1 cellular context compared by ENCODE assay signal in genomic region chr17:68029512-68030215, GRCh38.
TF ChIP-seq lines count a peak whose summit lies in the region.

No MANE protein-coding gene starts in this region.

TF ChIP-seq in HepG2, 621 proteins besides CTCF, POLR2A, EP300 and RAD21 (continued from another document and continues in another):
- TF ChIP-seq PAXIP1 (CRISPR knock-in tag; conservative IDR thresholded peaks at IDR 0.05) = peak; percentile 94
- TF ChIP-seq GTF3A (CRISPR knock-in tag; conservative IDR thresholded peaks at IDR 0.05) = no peak
- TF ChIP-seq MAX (IDR thresholded peaks at IDR 0.05) = peak; percentile 81
- TF ChIP-seq ZC3H13 (CRISPR knock-in tag; IDR thresholded peaks at IDR 0.05) = peak; percentile 85; the same call in 1 of the 2 replicates
- no peak; the same call in 1 of the 2 replicates for TF ChIP-seq ZBTB3 (CRISPR knock-in tag; IDR thresholded peaks at IDR 0.05; ENCODE audit: borderline replicate concordance, low read depth)
- no peak for TF ChIP-seq THAP7 (CRISPR knock-in tag; IDR thresholded peaks at IDR 0.05)
- TF ChIP-seq NFYC (CRISPR knock-in tag; IDR thresholded peaks at IDR 0.05) = peak; percentile 57
- TF ChIP-seq ZFP82 (CRISPR knock-in tag; IDR thresholded peaks at IDR 0.05; ENCODE audit: borderline replicate concordance) = 0 out of 2 replicates have a peak, but pooled peaks have one; percentile 26
- no peak; the same call in 1 of the 2 replicates for TF ChIP-seq ZFY (CRISPR knock-in tag; IDR thresholded peaks at IDR 0.05)
- 0 out of 2 replicates have a peak, but pooled peaks have one; percentile 42 for TF ChIP-seq ZNF704 (CRISPR knock-in tag; IDR thresholded peaks at IDR 0.05; ENCODE audit: borderline replicate concordance)
- TF ChIP-seq NR1H2 (CRISPR knock-in tag; IDR thresholded peaks at IDR 0.05; ENCODE audit: borderline replicate concordance, low read depth) = no peak
- peak; percentile 70 for TF ChIP-seq BCL6 (CRISPR knock-in tag; IDR thresholded peaks at IDR 0.05)
- TF ChIP-seq ZNF577 (CRISPR knock-in tag; IDR thresholded peaks at IDR 0.05; ENCODE audit: borderline replicate concordance, low read depth) = no peak
- peak; percentile 87; the same call in 1 of the 2 replicates for TF ChIP-seq PRDM10 (CRISPR knock-in tag; IDR thresholded peaks at IDR 0.05; ENCODE audit: low read depth)
- TF ChIP-seq ZNF713 (CRISPR knock-in tag; IDR thresholded peaks at IDR 0.05) = 0 out of 2 replicates have a peak, but pooled peaks have one; percentile 28
- TF ChIP-seq SMYD3 (CRISPR knock-in tag; IDR thresholded peaks at IDR 0.05) = peak; percentile 51; the same call in 1 of the 2 replicates
- TF ChIP-seq ZNF296 (CRISPR knock-in tag; conservative IDR thresholded peaks at IDR 0.05) = no peak
- TF ChIP-seq KLF16 (CRISPR knock-in tag; IDR thresholded peaks at IDR 0.05) = peak in 1 of 2 experiments; percentile 74; a peak in 1 of 4 replicates
- TF ChIP-seq ATM (IDR thresholded peaks at IDR 0.05; ENCODE audit: borderline replicate concordance) = no peak
- TF ChIP-seq ARID4A (CRISPR knock-in tag; IDR thresholded peaks at IDR 0.05; ENCODE audit: borderline replicate concordance) = peak; percentile 55; the same call in 1 of the 2 replicates
- peak; percentile 86 for TF ChIP-seq ARNTL (CRISPR knock-in tag; IDR thresholded peaks at IDR 0.05)
- no peak for TF ChIP-seq SP1 (IDR thresholded peaks at IDR 0.05)
- no peak for TF ChIP-seq SP1 (CRISPR knock-in tag; IDR thresholded peaks at IDR 0.05)
- 0 out of 2 replicates have a peak, but pooled peaks have one; percentile 29 for TF ChIP-seq HMG20B (CRISPR knock-in tag; conservative IDR thresholded peaks at IDR 0.05)
- TF ChIP-seq ZBTB37 (CRISPR knock-in tag; IDR thresholded peaks at IDR 0.05) = no peak
- peak; percentile 76; the same call in 1 of the 2 replicates for TF ChIP-seq ZNF747 (CRISPR knock-in tag; IDR thresholded peaks at IDR 0.05; ENCODE audit: borderline replicate concordance)
- 0 out of 2 replicates have a peak, but pooled peaks have one; percentile 48 for TF ChIP-seq ZNF343 (CRISPR knock-in tag; IDR thresholded peaks at IDR 0.05)
- no peak for TF ChIP-seq ZSCAN12 (CRISPR knock-in tag; IDR thresholded peaks at IDR 0.05)
- peak; percentile 88 for TF ChIP-seq IKZF5 (CRISPR knock-in tag; IDR thresholded peaks at IDR 0.05)
- 0 out of 2 replicates have a peak, but pooled peaks have one; percentile 18 for TF ChIP-seq HIC2 (CRISPR knock-in tag; IDR thresholded peaks at IDR 0.05; ENCODE audit: low read depth)
- peak; percentile 94 for TF ChIP-seq SSRP1 (CRISPR knock-in tag; IDR thresholded peaks at IDR 0.05)
- TF ChIP-seq FOXO1 (CRISPR knock-in tag; IDR thresholded peaks at IDR 0.05) = peak; percentile 78; the same call in 1 of the 2 replicates
- TF ChIP-seq TCF7 (IDR thresholded peaks at IDR 0.05; ENCODE audit: low read depth) = peak; percentile 55; the same call in 1 of the 2 replicates
- TF ChIP-seq ZNF12 (CRISPR knock-in tag; IDR thresholded peaks at IDR 0.05) = peak; percentile 74
- no peak for TF ChIP-seq ZUFSP (CRISPR knock-in tag; IDR thresholded peaks at IDR 0.05; ENCODE audit: borderline replicate concordance)
- TF ChIP-seq FLYWCH1 (CRISPR knock-in tag; IDR thresholded peaks at IDR 0.05) = no peak
- TF ChIP-seq DBP (CRISPR knock-in tag; IDR thresholded peaks at IDR 0.05; ENCODE audit: not compliant biosample characterization) = no peak
- TF ChIP-seq ZNF44 (CRISPR knock-in tag; IDR thresholded peaks at IDR 0.05) = peak; percentile 54; the same call in 1 of the 2 replicates
